1 cellular context compared by ENCODE assay signal in genomic region chr16:29943846-29944669, GRCh38.
TF ChIP-seq lines count a peak whose summit lies in the region.

No MANE protein-coding gene starts in this region.

TF ChIP-seq in HepG2, 621 proteins besides CTCF, POLR2A, EP300 and RAD21 (continued from another document):
- TF ChIP-seq ZNF629 (CRISPR knock-in tag; conservative IDR thresholded peaks at IDR 0.05) (peak; percentile 33; the same call in 1 of the 2 replicates), KDM6A (CRISPR knock-in tag; IDR thresholded peaks at IDR 0.05; ENCODE audit: low read depth) (no peak), ZNF788 (CRISPR knock-in tag; IDR thresholded peaks at IDR 0.05; ENCODE audit: borderline replicate concordance) (peak; percentile 48; the same call in 1 of the 2 replicates), SIX1 (CRISPR knock-in tag; IDR thresholded peaks at IDR 0.05; ENCODE audit: borderline replicate concordance) (peak; percentile 98), ZNF362 (CRISPR knock-in tag; IDR thresholded peaks at IDR 0.05; ENCODE audit: borderline replicate concordance) (0 out of 2 replicates have a peak, but pooled peaks have one; percentile 38), RXRB (CRISPR knock-in tag; IDR thresholded peaks at IDR 0.05; ENCODE audit: borderline replicate concordance) (peak; percentile 36), NFKBIZ (CRISPR knock-in tag; IDR thresholded peaks at IDR 0.05) (no peak), ZBTB33 (CRISPR knock-in tag; IDR thresholded peaks at IDR 0.05) (no peak), ASH2L (IDR thresholded peaks at IDR 0.05; ENCODE audit: insufficient read length, low read depth, low read length) (peak; percentile 71), GPBP1L1 (CRISPR knock-in tag; IDR thresholded peaks at IDR 0.05) (no peak), ZSCAN25 (CRISPR knock-in tag; IDR thresholded peaks at IDR 0.05) (peak; percentile 11; the same call in 1 of the 2 replicates), SP2 (CRISPR knock-in tag; IDR thresholded peaks at IDR 0.05) (0 out of 2 replicates have a peak, but pooled peaks have one; percentile 13), HNF1B (CRISPR knock-in tag; IDR thresholded peaks at IDR 0.05) (peak; percentile 86), NFYC (CRISPR knock-in tag; IDR thresholded peaks at IDR 0.05) (peak; percentile 23; the same call in 1 of the 2 replicates), ZNF143 (CRISPR knock-in tag; IDR thresholded peaks at IDR 0.05) (no peak), FOXP1 (IDR thresholded peaks at IDR 0.05) (0 out of 2 replicates have a peak, but pooled peaks have one; percentile 30), FOXP1 (CRISPR knock-in tag; IDR thresholded peaks at IDR 0.05) (no peak), ZNF260 (CRISPR knock-in tag; IDR thresholded peaks at IDR 0.05; ENCODE audit: borderline replicate concordance, low read depth) (no peak), PITX1 (CRISPR knock-in tag; IDR thresholded peaks at IDR 0.05) (peak; percentile 54; the same call in 1 of the 2 replicates), ARID3A (IDR thresholded peaks at IDR 0.05; ENCODE audit: low read depth, low read length) (peak; percentile 96), DRAP1 (CRISPR knock-in tag; IDR thresholded peaks at IDR 0.05) (peak; percentile 81), KDM1A (CRISPR knock-in tag; IDR thresholded peaks at IDR 0.05) (peak; percentile 46; the same call in 1 of the 2 replicates), POGZ (CRISPR knock-in tag; IDR thresholded peaks at IDR 0.05) (peak; percentile 45; the same call in 1 of the 2 replicates), ZNF263 (CRISPR knock-in tag; IDR thresholded peaks at IDR 0.05) (0 out of 2 replicates have a peak, but pooled peaks have one; percentile 11), KDM2A (CRISPR knock-in tag; IDR thresholded peaks at IDR 0.05; ENCODE audit: borderline replicate concordance, low read depth) (no peak), ZNF768 (CRISPR knock-in tag; IDR thresholded peaks at IDR 0.05) (no peak), CAMTA2 (CRISPR knock-in tag; IDR thresholded peaks at IDR 0.05; ENCODE audit: borderline replicate concordance) (no peak), ZNF572 (CRISPR knock-in tag; IDR thresholded peaks at IDR 0.05) (peak; percentile 68; the same call in 1 of the 2 replicates), SPEN (CRISPR knock-in tag; IDR thresholded peaks at IDR 0.05; ENCODE audit: low read depth) (peak; percentile 56; the same call in 1 of the 2 replicates), ARID4A (CRISPR knock-in tag; IDR thresholded peaks at IDR 0.05; ENCODE audit: borderline replicate concordance) (peak; percentile 63)
